In the genomic region with DNA sequence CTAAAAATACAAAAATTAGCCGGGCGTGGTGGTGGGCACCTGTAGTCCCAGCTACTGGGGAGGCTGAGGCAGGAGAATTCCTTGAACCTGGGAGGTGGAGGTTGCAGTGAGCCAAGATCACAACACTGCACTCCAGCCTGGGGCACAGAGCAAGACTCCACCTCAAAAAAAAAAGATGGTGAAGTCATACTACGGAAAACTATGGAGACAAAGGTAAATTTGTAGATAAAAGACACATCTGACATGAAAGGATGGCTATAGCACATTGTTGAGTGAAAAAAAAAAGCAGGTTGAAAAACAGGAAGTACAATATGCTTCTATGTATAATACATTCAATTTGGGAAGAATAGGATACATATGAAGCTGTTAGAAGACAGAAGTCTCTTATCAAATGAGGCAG, we compare ENCODE assay signal across 8 cellular contexts. TPM values are rescaled to one million over a fixed set of nuclear protein-coding genes. Genes with fewer than 3 reads are reported as not detected.
DNase-seq lines count a peak whose midpoint lies in the region; ATAC-seq and TF ChIP-seq lines count a peak whose summit lies in the region.
"Not testable (repeated sequence)": the region's sequence is repeated elsewhere in the genome, so short reads cannot be mapped to it uniquely, and the experiment has no call there.

No MANE protein-coding gene starts in this region.

- H3K27me3 Mint-ChIP-seq in activated B cell treated with CpG ODN at 0.5 μM for 24 hours; activated T-cell treated with anti-CD3 and anti-CD28 coated beads, Interleukin-2, amount 50 U/mL, for 24 hours; effector memory CD8-positive, alpha-beta T cell; natural killer cell treated with Interleukin-12 subunit alpha and Interleukin-12 subunit beta and Interleukin-15 and Interleukin-18, amount 100 ng/mL, for 72 hours: not testable (repeated sequence)

- not testable (repeated sequence) for TF ChIP-seq CTCF in activated B cell treated with CpG ODN at 0.5 μM for 24 hours (IDR thresholded peaks at IDR 0.05)

- ATAC-seq in activated B cell treated with CpG ODN at 0.5 μM for 24 hours (ENCODE audit: low read depth); activated naive CD4-positive, alpha-beta T cell treated with anti-CD3 and anti-CD28 coated beads, Interleukin-2, amount 50 U/mL, for 72 hours; effector memory CD8-positive, alpha-beta T cell (replicated peaks); natural killer cell treated with Interleukin-12 subunit alpha and Interleukin-12 subunit beta and Interleukin-15 and Interleukin-18, amount 100 ng/mL, for 72 hours: not testable (repeated sequence)

- not testable (repeated sequence) for H3K4me3 Mint-ChIP-seq in activated B cell treated with CpG ODN at 0.5 μM for 24 hours; activated T-cell treated with anti-CD3 and anti-CD28 coated beads, Interleukin-2, amount 50 U/mL, for 24 hours
- peak overlapping the region; percentile 24 to 51 for H3K4me3 Mint-ChIP-seq in effector memory CD8-positive, alpha-beta T cell
- H3K4me3 Mint-ChIP-seq in natural killer cell treated with Interleukin-12 subunit alpha and Interleukin-12 subunit beta and Interleukin-15 and Interleukin-18, amount 100 ng/mL, for 72 hours = peak overlapping the region; percentile 27

- H3K36me3 Mint-ChIP-seq in activated B cell treated with CpG ODN at 0.5 μM for 24 hours (ENCODE audit: low read depth) = peaks cover 14% of the 10 kb centered on the region
- H3K36me3 Mint-ChIP-seq in activated T-cell treated with anti-CD3 and anti-CD28 coated beads, Interleukin-2, amount 50 U/mL, for 24 hours (ENCODE audit: low read depth); activated naive CD4-positive, alpha-beta T cell treated with anti-CD3 and anti-CD28 coated beads, Interleukin-2, amount 50 U/mL, for 72 hours; natural killer cell treated with Interleukin-12 subunit alpha and Interleukin-12 subunit beta and Interleukin-15 and Interleukin-18, amount 100 ng/mL, for 72 hours: not testable (repeated sequence)
- H3K36me3 Mint-ChIP-seq in effector memory CD8-positive, alpha-beta T cell (ENCODE audit: insufficient read depth) = peaks cover 46% of the 10 kb centered on the region

- peak; percentile 9 to 17 for DNase-seq in AML-193 (lab: John Stamatoyannopoulos, UW)
- DNase-seq in DMS53 (lab: John Stamatoyannopoulos, UW) = peak; percentile 25
- peak; percentile 21 for DNase-seq in SKM-1 (lab: John Stamatoyannopoulos, UW; ENCODE audit: unreplicated experiment)
- not testable (repeated sequence) for DNase-seq in activated B cell treated with CpG ODN at 0.5 μM for 24 hours; activated T-cell treated with anti-CD3 and anti-CD28 coated beads, Interleukin-2, amount 50 U/mL, for 24 hours; activated naive CD4-positive, alpha-beta T cell treated with anti-CD3 and anti-CD28 coated beads, Interleukin-2, amount 50 U/mL, for 72 hours (ENCODE audit: low spot score in 2 of 2); effector memory CD8-positive, alpha-beta T cell; natural killer cell treated with Interleukin-12 subunit alpha and Interleukin-12 subunit beta and Interleukin-15 and Interleukin-18, amount 100 ng/mL, for 72 hours (ENCODE audit: low spot score)

- intact Hi-C loops in activated B cell treated with CpG ODN at 0.5 μM for 24 hours (cut with micrococcal nuclease) = loop anchor here (5.0 to 10.0 kb wide), 6 partner anchors 990 to 1867 kb away; partner anchors contain the start of genes FOSL2, GALNT14, MEMO1 and PPP1CB

- CTCF ChIA-PET in activated B cell treated with CpG ODN at 0.5 μM for 24 hours (lab: Charles Lee) = interaction anchor here (2.2 kb wide), 1 partner anchor 20 kb away, joined by 14 read pairs; no protein-coding TSS in a partner anchor

- H3K9me3 Mint-ChIP-seq in activated B cell treated with CpG ODN at 0.5 μM for 24 hours; activated T-cell treated with anti-CD3 and anti-CD28 coated beads, Interleukin-2, amount 50 U/mL, for 24 hours; activated naive CD4-positive, alpha-beta T cell treated with anti-CD3 and anti-CD28 coated beads, Interleukin-2, amount 50 U/mL, for 72 hours; effector memory CD8-positive, alpha-beta T cell; natural killer cell treated with Interleukin-12 subunit alpha and Interleukin-12 subunit beta and Interleukin-15 and Interleukin-18, amount 100 ng/mL, for 72 hours: not testable (repeated sequence)

- POLR2A ChIA-PET in activated B cell treated with CpG ODN at 0.5 μM for 24 hours (lab: Charles Lee) = interaction anchor here (4.2 kb wide), 1 partner anchor 87 kb away, joined by 59 read pairs; the partner anchor contains the start of gene LBH

- peak overlapping the region; percentile 36 for H3K27ac Mint-ChIP-seq in activated B cell treated with CpG ODN at 0.5 μM for 24 hours
- peak overlapping the region; percentile 46 for H3K27ac Mint-ChIP-seq in activated T-cell treated with anti-CD3 and anti-CD28 coated beads, Interleukin-2, amount 50 U/mL, for 24 hours
- peak overlapping the region; percentile 92 to 99 for H3K27ac Mint-ChIP-seq in activated naive CD4-positive, alpha-beta T cell treated with anti-CD3 and anti-CD28 coated beads, Interleukin-2, amount 50 U/mL, for 72 hours
- peak overlapping the region; percentile 99 to 100 for H3K27ac Mint-ChIP-seq in effector memory CD8-positive, alpha-beta T cell
- H3K27ac Mint-ChIP-seq in natural killer cell treated with Interleukin-12 subunit alpha and Interleukin-12 subunit beta and Interleukin-15 and Interleukin-18, amount 100 ng/mL, for 72 hours = peak overlapping the region in 1 of 2 donors; percentile 73

- peaks cover 35% of the 10 kb centered on the region for H3K4me1 Mint-ChIP-seq in activated B cell treated with CpG ODN at 0.5 μM for 24 hours
- H3K4me1 Mint-ChIP-seq in activated T-cell treated with anti-CD3 and anti-CD28 coated beads, Interleukin-2, amount 50 U/mL, for 24 hours (ENCODE audit: low read depth) = peaks cover 45% of the 10 kb centered on the region
- H3K4me1 Mint-ChIP-seq in effector memory CD8-positive, alpha-beta T cell (ENCODE audit: low read depth in 2 of 2) = peaks cover 16 to 27% of the 10 kb centered on the region in 2 donors
- peaks cover 22 to 25% of the 10 kb centered on the region in 2 donors for H3K4me1 Mint-ChIP-seq in natural killer cell treated with Interleukin-12 subunit alpha and Interleukin-12 subunit beta and Interleukin-15 and Interleukin-18, amount 100 ng/mL, for 72 hours (ENCODE audit: low read depth in 2 of 2)

RNA-seq across cellular contexts. Expression of gene YPEL5, which starts 1.9 kb away (rescaled TPM):
- total RNA-seq in activated B cell treated with CpG ODN at 0.5 μM for 24 hours = 56.7 and 57.4 TPM in 2 replicates
- total RNA-seq in activated naive CD4-positive, alpha-beta T cell treated with anti-CD3 and anti-CD28 coated beads, Interleukin-2, amount 50 U/mL, for 72 hours = 10 to 100 TPM; 26.0 to 73.7 TPM
- total RNA-seq in natural killer cell treated with Interleukin-12 subunit alpha and Interleukin-12 subunit beta and Interleukin-15 and Interleukin-18, amount 100 ng/mL, for 72 hours = 10 to 100 TPM; 23.4 to 37.7 TPM
